ENCODE assay signal across 10 cellular contexts in the genomic region with DNA sequence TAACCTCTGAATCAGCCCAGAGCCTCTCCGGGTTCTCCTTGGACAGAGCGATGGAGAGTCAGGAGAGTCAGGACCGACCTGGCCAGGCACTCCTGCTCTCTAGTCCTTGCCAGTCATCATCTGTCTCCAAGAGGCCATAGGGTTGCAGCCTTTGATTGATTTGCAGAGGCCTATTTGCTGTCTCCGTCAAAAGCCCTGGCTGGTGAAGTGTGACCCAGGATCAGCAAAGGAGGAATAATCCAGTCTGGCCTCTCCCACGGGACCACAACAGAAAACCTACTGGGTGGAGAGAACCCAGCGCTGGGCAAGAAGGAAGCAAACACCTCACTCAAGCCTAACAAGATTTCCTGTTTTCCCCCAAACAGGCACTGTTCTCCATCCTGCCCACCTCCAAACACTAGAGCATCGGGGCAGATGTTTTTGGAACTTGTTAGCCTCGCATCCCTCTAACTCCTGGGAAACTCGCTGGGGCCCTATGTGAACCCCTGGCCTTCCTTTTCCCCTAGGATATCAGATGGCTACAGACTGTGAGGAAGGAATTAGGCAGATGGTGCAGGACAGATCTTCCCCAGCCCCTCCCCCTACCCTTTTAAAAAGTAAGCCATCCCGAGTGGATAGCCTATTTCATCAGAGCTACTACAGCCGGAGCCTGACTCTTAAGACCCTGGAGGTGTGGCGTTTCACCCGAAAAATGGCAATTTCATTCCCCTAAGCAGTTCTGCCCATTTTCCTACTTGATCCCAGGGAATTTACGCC. TPM values are rescaled to one million over a fixed set of nuclear protein-coding genes. Genes with fewer than 3 reads are reported as not detected.
DNase-seq lines count a peak whose midpoint lies in the region; ATAC-seq and TF ChIP-seq lines count a peak whose summit lies in the region.
"Had no signal": no experiment of that assay in that cellular context is flagged by ENCODE, and none has a peak within 500 bp of the region (broad histone marks: within the 10 kb centered on the region; RNA-seq: fewer than 3 reads in every experiment).

No MANE protein-coding gene starts in this region.

- no peaks in the 10 kb centered on the region for H3K9me3 ChIP-seq in lower lobe of right lung

- peak; percentile 3 for ATAC-seq in Right ventricle myocardium superior (ENCODE audit: poor library complexity)
- peak; percentile 3 for ATAC-seq in activated CD8-positive, alpha-beta T cell treated with anti-CD3 and anti-CD28 coated beads, Interleukin-2, amount 10 ng/mL, durations not matched to agents 7 days and 5 days
- no peak for ATAC-seq in lower lobe of right lung
- ATAC-seq in HG02970 (IDR thresholded peaks at IDR 0.05; ENCODE audit: low FRiP score, unreplicated experiment) = no peak

- H3K27me3 ChIP-seq in lower lobe of right lung (ENCODE audit: low read depth) = no peaks in the 10 kb centered on the region

- CTCF ChIA-PET in activated CD8-positive, alpha-beta T cell treated with anti-CD3 and anti-CD28 coated beads, Interleukin-2, amount 10 ng/mL, durations not matched to agents 7 days and 5 days (lab: Charles Lee) = interaction anchor here (0.9 to 2.5 kb wide), 8 partner anchors 9 to 462 kb away, joined by 3 to 14 read pairs (median 6); no protein-coding TSS in a partner anchor

- no peaks in the 10 kb centered on the region for H3K9me3 Mint-ChIP-seq in activated CD8-positive, alpha-beta T cell treated with anti-CD3 and anti-CD28 coated beads, Interleukin-2, amount 10 ng/mL, durations not matched to agents 7 days and 5 days (ENCODE audit: insufficient read depth)
- H3K9me3 Mint-ChIP-seq: activated naive CD4-positive, alpha-beta T cell treated with anti-CD3 and anti-CD28 coated beads, Interleukin-2, amount 50 U/mL, for 24 hours had no signal

- H3K4me3 ChIP-seq in lower lobe of right lung = no peak overlapping the region

- H3K4me1 ChIP-seq in lower lobe of right lung = peaks cover 22% of the 10 kb centered on the region

- peaks cover 57% of the 10 kb centered on the region for H3K36me3 ChIP-seq in lower lobe of right lung

- H3K27ac Mint-ChIP-seq in activated CD8-positive, alpha-beta T cell treated with anti-CD3 and anti-CD28 coated beads, Interleukin-2, amount 10 ng/mL, durations not matched to agents 7 days and 5 days = peak overlapping the region; percentile 65

- peaks cover 27% of the 10 kb centered on the region for H3K4me1 Mint-ChIP-seq in activated CD8-positive, alpha-beta T cell treated with anti-CD3 and anti-CD28 coated beads, Interleukin-2, amount 10 ng/mL, durations not matched to agents 7 days and 5 days (ENCODE audit: low read depth)

- peaks cover 7% of the 10 kb centered on the region for H3K36me3 Mint-ChIP-seq in activated CD8-positive, alpha-beta T cell treated with anti-CD3 and anti-CD28 coated beads, Interleukin-2, amount 10 ng/mL, durations not matched to agents 7 days and 5 days (ENCODE audit: low read depth)
- H3K36me3 Mint-ChIP-seq: activated naive CD4-positive, alpha-beta T cell treated with anti-CD3 and anti-CD28 coated beads, Interleukin-2, amount 50 U/mL, for 24 hours had no signal

- DNase-seq in Right ventricle myocardium superior (no peak), cardiac septum (ENCODE audit: low spot score) (no peak), lower lobe of right lung (no peak), dermis blood vessel endothelial cell (no peak), NOMO-1 (lab: John Stamatoyannopoulos, UW; ENCODE audit: unreplicated experiment in 2 of 2) (no peak)
- no peak for DNase-seq in activated CD8-positive, alpha-beta T cell treated with anti-CD3 and anti-CD28 coated beads, Interleukin-2, amount 10 ng/mL, durations not matched to agents 7 days and 5 days
- DNase-seq in activated CD4-positive, alpha-beta T cell treated with anti-CD3 and anti-CD28 coated beads, Interleukin-2, amount 50 U/mL, for 4 hours = no peak
- DNase-seq: stimulated activated CD4-positive, alpha-beta T cell treated with anti-CD3 and anti-CD28 coated beads, Interleukin-12 subunit alpha, Interleukin-12 subunit beta, amount 100 ng/mL, for 4 hours had no signal

- H3K27ac ChIP-seq in lower lobe of right lung = peak overlapping the region; percentile 49

- no peaks in the 10 kb centered on the region for H3K27me3 Mint-ChIP-seq in activated CD8-positive, alpha-beta T cell treated with anti-CD3 and anti-CD28 coated beads, Interleukin-2, amount 10 ng/mL, durations not matched to agents 7 days and 5 days (ENCODE audit: low read depth)
- H3K27me3 Mint-ChIP-seq: activated naive CD4-positive, alpha-beta T cell treated with anti-CD3 and anti-CD28 coated beads, Interleukin-2, amount 50 U/mL, for 24 hours had no signal

- no peak overlapping the region for H3K4me3 Mint-ChIP-seq in activated CD8-positive, alpha-beta T cell treated with anti-CD3 and anti-CD28 coated beads, Interleukin-2, amount 10 ng/mL, durations not matched to agents 7 days and 5 days
- H3K4me3 Mint-ChIP-seq: activated naive CD4-positive, alpha-beta T cell treated with anti-CD3 and anti-CD28 coated beads, Interleukin-2, amount 50 U/mL, for 24 hours had no signal

- POLR2A ChIA-PET in activated CD8-positive, alpha-beta T cell treated with anti-CD3 and anti-CD28 coated beads, Interleukin-2, amount 10 ng/mL, durations not matched to agents 7 days and 5 days (lab: Charles Lee) = no interaction called here

- intact Hi-C loops in Right ventricle myocardium superior (cut with DNase I) (no loop called here), cardiac septum (cut with DNase I) (no loop called here), lower lobe of right lung (cut with DNase I) (loop anchor here (10.0 kb wide), 1 partner anchor 153 kb away; no protein-coding TSS in a partner anchor)

- no peak for TF ChIP-seq CTCF in lower lobe of right lung (IDR thresholded peaks at IDR 0.05)

RNA-seq across cellular contexts. Expression of gene PODXL, which starts 54.3 kb away (rescaled TPM):
- total RNA-seq in Right ventricle myocardium superior = 57.1 TPM
- 76.2 TPM for total RNA-seq in cardiac septum
- 1 to 10 TPM; 1.3 to 1.5 TPM for total RNA-seq in activated CD8-positive, alpha-beta T cell treated with anti-CD3 and anti-CD28 coated beads, Interleukin-2, amount 10 ng/mL, durations not matched to agents 7 days and 5 days
- total RNA-seq in lower lobe of right lung = 116 TPM
- 98.4 and 257 TPM in 2 replicates for total RNA-seq in dermis blood vessel endothelial cell

Comparison
In these comparisons a context has a peak if more than half of its experiments do, and no peak if none do; other contexts are left out.
1. ATAC-seq: peak in Right ventricle myocardium superior (single experiment) and activated CD8-positive, alpha-beta T cell treated with anti-CD3 and anti-CD28 coated beads, Interleukin-2, amount 10 ng/mL, durations not matched to agents 7 days and 5 days (single experiment); none in lower lobe of right lung (0 of 2) and HG02970 (single experiment).
2. RNA of gene PODXL, which starts 54.3 kb away (total RNA-seq): 116 TPM in lower lobe of right lung (single experiment), 98.4 to 257 TPM in dermis blood vessel endothelial cell, 76.2 TPM in cardiac septum (single experiment) and 57.1 TPM in Right ventricle myocardium superior (single experiment); 1.3 to 1.5 TPM in activated CD8-positive, alpha-beta T cell treated with anti-CD3 and anti-CD28 coated beads, Interleukin-2, amount 10 ng/mL, durations not matched to agents 7 days and 5 days; every median in the first group is over 10 times any median in the second.